In the genomic region with DNA sequence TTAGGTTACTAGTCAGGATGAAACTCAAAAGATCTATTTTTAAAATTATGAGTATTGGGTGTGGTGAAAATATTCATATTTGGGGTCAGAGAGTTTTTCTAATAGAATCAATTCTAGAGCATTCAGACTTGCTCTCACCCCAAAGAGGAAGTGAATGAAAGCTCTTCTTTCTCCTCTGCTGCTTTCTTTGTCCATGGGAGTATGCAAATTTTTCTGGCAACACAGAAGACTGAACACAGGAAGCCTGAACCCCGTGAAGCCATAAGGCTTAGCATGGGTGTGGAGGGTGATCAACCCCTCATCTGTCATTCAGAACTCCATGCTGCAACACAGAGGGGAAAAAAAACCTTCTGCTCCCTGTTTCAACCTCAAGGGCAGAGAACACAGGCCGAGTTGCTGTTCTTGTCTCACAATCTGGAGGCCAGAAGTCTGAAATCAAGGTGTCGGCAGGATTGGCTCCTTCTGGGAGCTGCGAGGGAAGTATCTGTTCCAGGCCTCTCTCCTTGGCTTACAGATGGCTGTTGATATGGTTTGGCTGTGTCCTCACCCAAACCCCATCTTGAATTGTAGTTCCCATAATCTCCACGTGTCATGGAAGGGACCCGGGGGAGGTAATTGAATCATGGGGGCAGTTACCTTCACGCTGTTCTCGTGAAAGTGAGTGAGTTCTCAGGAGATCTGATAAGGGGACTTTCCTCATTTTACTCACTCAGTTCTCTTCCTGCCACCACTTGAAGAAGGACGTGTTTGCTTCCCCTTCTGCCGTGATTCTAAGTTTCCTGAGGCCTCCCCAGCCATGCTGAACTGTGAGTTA, we compare ENCODE assay signal across 8 cellular contexts. TPM values are rescaled to one million over a fixed set of nuclear protein-coding genes. Genes with fewer than 3 reads are reported as not detected.
DNase-seq lines count a peak whose midpoint lies in the region; ATAC-seq, FAIRE-seq and TF ChIP-seq lines count a peak whose summit lies in the region.

No MANE protein-coding gene starts in this region.

- POLR2A ChIA-PET in IMR-90 (lab: Charles Lee; ENCODE audit: unreplicated experiment), result no interaction called here
- POLR2A ChIA-PET in H1 (lab: Charles Lee; ENCODE audit: partially characterized antibody), result no interaction called here
- POLR2A ChIA-PET in HEK293T (lab: Yijun Ruan, JAX), result no interaction called here

- H2BK5ac ChIP-seq in IMR-90 (ENCODE audit: low read depth, low read length, poor library complexity, severe bottlenecking), result no peak overlapping the region
- 0 out of 2 replicates have a peak overlapping the region, but pooled peaks have one; percentile 73 for H2BK5ac ChIP-seq in H1 (ENCODE audit: low read depth, low read length)

- TF ChIP-seq EP300 in H1 (IDR thresholded peaks at IDR 0.05; ENCODE audit: borderline replicate concordance in 1 of 2, low read depth in 2 of 2, low read length in 2 of 2), result no peak

- H3K79me2 ChIP-seq in DND-41 (ENCODE audit: insufficient read depth, low read length) (0 out of 2 replicates have a peak, but pooled peaks cover 6% of the 10 kb centered on the region), H1 (ENCODE audit: control insufficient read depth in 1 of 2, insufficient read depth in 2 of 2, low read length in 2 of 2) (no peaks in the 10 kb centered on the region)

- H3K4me1 ChIP-seq in DND-41 (ENCODE audit: insufficient read depth, low read length) (peaks cover 52% of the 10 kb centered on the region), IMR-90 (ENCODE audit: control insufficient read depth, insufficient read depth, low read length) (peaks cover 4% of the 10 kb centered on the region; the same call in 1 of the 2 replicates), H1 (replicated peaks in 1 of 4; ENCODE audit: control insufficient read depth in 3 of 4, insufficient read depth in 4 of 4, low read length in 3 of 4) (no peaks in the 10 kb centered on the region)

- H3K23ac ChIP-seq in IMR-90 (ENCODE audit: low read depth, low read length) (no peak overlapping the region), H1 (ENCODE audit: insufficient read length) (no peak overlapping the region)

- TF ChIP-seq CTCF in DND-41 (IDR thresholded peaks at IDR 0.05; ENCODE audit: borderline replicate concordance, extremely low read depth, low read length, poor library complexity, severe bottlenecking) (peak; percentile 6), IMR-90 (conservative IDR thresholded peaks at IDR 0.05; ENCODE audit: low read depth, low read length) (no peak), H1 (IDR thresholded peaks at IDR 0.05; ENCODE audit: control extremely low read depth in 1 of 3, insufficient read depth in 1 of 3, low read depth in 1 of 3, low read length in 3 of 3) (no peak)

- H2BK20ac ChIP-seq in IMR-90 (ENCODE audit: low read depth, low read length) (peak overlapping the region; percentile 70), H1 (ENCODE audit: low read length) (no peak overlapping the region)

- peak overlapping the region; percentile 61 for H3K9ac ChIP-seq in DND-41 (ENCODE audit: low read depth, low read length)
- H3K9ac ChIP-seq in IMR-90 (ENCODE audit: low read depth, low read length), result no peak overlapping the region
- no peak overlapping the region for H3K9ac ChIP-seq in H1 (replicated peaks in 1 of 4; ENCODE audit: extremely low read depth in 1 of 4, low read depth in 3 of 4, low read length in 3 of 4)

- no peak overlapping the region for H2BK12ac ChIP-seq in H1 (ENCODE audit: low read depth, low read length)

- no peak overlapping the region; the same call in 2 of the 3 replicates for H2BK15ac ChIP-seq in IMR-90 (ENCODE audit: low read depth, low read length)
- no peak overlapping the region for H2BK15ac ChIP-seq in H1 (ENCODE audit: low read length)

- H3K23me2 ChIP-seq in H1 (ENCODE audit: low read depth, low read length), result no peaks in the 10 kb centered on the region

- H2AK5ac ChIP-seq in IMR-90 (ENCODE audit: low read depth, low read length) (no peak overlapping the region), H1 (ENCODE audit: low read depth, low read length) (no peak overlapping the region)

- H3K18ac ChIP-seq in IMR-90 (ENCODE audit: low read depth, low read length), result no peak overlapping the region
- no peak overlapping the region for H3K18ac ChIP-seq in H1 (ENCODE audit: extremely low read depth, low read length)

- H4K8ac ChIP-seq in IMR-90 (ENCODE audit: low read depth in 2 of 2, low read length in 2 of 2), result 0 out of 4 replicates have a peak overlapping the region, but pooled peaks of 1 of the 2 experiments have one; percentile 57
- H4K8ac ChIP-seq in H1 (ENCODE audit: extremely low read depth, insufficient read depth, low read length), result no peak overlapping the region

- in situ Hi-C loops in IMR-90 (cut with MboI; ENCODE audit: low sequenced_read_pairs), result no loop called here

- H3K4ac ChIP-seq in IMR-90 (ENCODE audit: low read depth, low read length), result peak overlapping the region; percentile 19
- no peak overlapping the region for H3K4ac ChIP-seq in H1 (replicated peaks; ENCODE audit: insufficient read length, low read depth, low read length)

- H2AK9ac ChIP-seq in IMR-90 (replicated peaks; ENCODE audit: low read depth, low read length, poor library complexity), result no peak overlapping the region

- ATAC-seq in DND-41 (ENCODE audit: insufficient read depth, low read depth) (peak; percentile 32), GM21367 (IDR thresholded peaks at IDR 0.05; ENCODE audit: unreplicated experiment) (peak; percentile 76), IMR-90 (ENCODE audit: low read depth) (no peak)

- peak overlapping the region in 1 of 2 experiments; percentile 61; a peak in 2 of 4 replicates for H3K4me3 ChIP-seq in DND-41 (ENCODE audit: low read depth in 1 of 2, low read length in 2 of 2)
- H3K4me3 ChIP-seq in IMR-90 (ENCODE audit: insufficient read depth, low read depth, low read length), result no peak overlapping the region
- H3K4me3 ChIP-seq in H1 (ENCODE audit: extremely low read depth in 1 of 4, insufficient read depth in 2 of 4, low read depth in 3 of 4, low read length in 4 of 4), result no peak overlapping the region

- dilution Hi-C loops in IMR-90 (cut with HindIII; ENCODE audit: low sequenced_read_pairs, unreplicated experiment), result no loop called here

- H3K27ac ChIP-seq in DND-41 (ENCODE audit: low read length) (peak overlapping the region; percentile 98), IMR-90 (ENCODE audit: insufficient read depth, low read length) (no peak overlapping the region), H1 (ENCODE audit: low read depth, low read length) (no peak overlapping the region)

- H3K36me3 ChIP-seq in DND-41 (ENCODE audit: insufficient read depth, low read length), result no peaks in the 10 kb centered on the region
- H3K36me3 ChIP-seq in IMR-90 (ENCODE audit: control insufficient read depth, insufficient read depth, low read length), result no peaks in the 10 kb centered on the region
- no peaks in the 10 kb centered on the region for H3K36me3 ChIP-seq in H1 (ENCODE audit: control insufficient read depth in 2 of 4, insufficient read depth in 4 of 4, low read length in 3 of 4)

- peaks cover 9% of the 10 kb centered on the region for H3K9me1 ChIP-seq in IMR-90 (ENCODE audit: insufficient read depth, low read length)

- H3K56ac ChIP-seq in IMR-90 (ENCODE audit: extremely low read depth, insufficient read depth, low read length) (no peak overlapping the region), H1 (replicated peaks; ENCODE audit: insufficient read length, low read depth, low read length) (no peak overlapping the region)

- DNase-seq in DND-41 (peak; percentile 59), IMR-90 (no peak), H1 (ENCODE audit: low read depth in 1 of 2, low spot score in 2 of 2) (no peak), HEK293T (ENCODE audit: extremely low spot score) (no peak), cortex of kidney (lab: John Stamatoyannopoulos, UW) (no peak)
- peak in 3 of 4 experiments; percentile 19 to 59 (median 35) for DNase-seq in activated CD4-positive, CD25-positive, alpha-beta regulatory T cell (lab: John Stamatoyannopoulos, UW)
- peak; percentile 46 to 75 for DNase-seq in stimulated activated CD4-positive, alpha-beta T cell treated with anti-CD3 and anti-CD28 coated beads, Interleukin-1b, Interleukin-23, amount 100 ng/mL, for 4 hours (ENCODE audit: low read depth in 2 of 2)

- intact Hi-C loops in IMR-90 (cut with micrococcal nuclease), result loop anchor here (5.0 kb wide), 1 partner anchor 532 kb away; no protein-coding TSS in a partner anchor

- H3K4me2 ChIP-seq in DND-41 (ENCODE audit: insufficient read depth, low read length), result peak overlapping the region; percentile 84
- no peak overlapping the region for H3K4me2 ChIP-seq in IMR-90 (ENCODE audit: low read depth, low read length)
- H3K4me2 ChIP-seq in H1 (ENCODE audit: insufficient read depth in 1 of 2, low read depth in 2 of 2, low read length in 2 of 2), result no peak overlapping the region

- no peaks in the 10 kb centered on the region for H3K27me3 ChIP-seq in DND-41 (ENCODE audit: insufficient read depth, low read length, poor library complexity)
- no peaks in the 10 kb centered on the region for H3K27me3 ChIP-seq in IMR-90 (ENCODE audit: control insufficient read depth, insufficient read depth, low read length)
- H3K27me3 ChIP-seq in H1 (replicated peaks in 1 of 4; ENCODE audit: control insufficient read depth in 3 of 4, extremely low read depth in 1 of 4, insufficient read depth in 3 of 4, low read length in 3 of 4), result no peaks in the 10 kb centered on the region

- H3K14ac ChIP-seq in IMR-90 (replicated peaks; ENCODE audit: low read depth, low read length) (peak overlapping the region; percentile 12), H1 (ENCODE audit: insufficient read length) (no peak overlapping the region)

- peak overlapping the region; percentile 24; the same call in 1 of the 2 replicates for H4K5ac ChIP-seq in IMR-90 (ENCODE audit: low read depth, low read length)
- H4K5ac ChIP-seq in H1 (ENCODE audit: insufficient read length, low read depth, low read length), result no peak overlapping the region

- no TSS peak for BruUV-seq in IMR-90 (replicated peaks; lab: Mats Ljungman, UMichigan)

- H4K20me1 ChIP-seq in DND-41 (ENCODE audit: insufficient read depth, low read length) (no peaks in the 10 kb centered on the region), IMR-90 (ENCODE audit: insufficient read depth, low read length) (no peaks in the 10 kb centered on the region), H1 (replicated peaks in 1 of 2; ENCODE audit: control insufficient read depth in 1 of 2, insufficient read depth in 2 of 2, low read length in 2 of 2) (no peaks in the 10 kb centered on the region)

- H2BK120ac ChIP-seq in IMR-90 (ENCODE audit: low read depth, low read length) (peak overlapping the region; percentile 59; the same call in 1 of the 2 replicates), H1 (replicated peaks; ENCODE audit: low read depth, low read length) (no peak overlapping the region)

- H2AFZ ChIP-seq in DND-41 (ENCODE audit: low read depth, low read length), result peak overlapping the region; percentile 67
- H2AFZ ChIP-seq in IMR-90 (replicated peaks; ENCODE audit: low read length, poor library complexity), result peak overlapping the region; percentile 50
- H2AFZ ChIP-seq in H1 (ENCODE audit: low read length), result peak overlapping the region; percentile 55; the same call in 1 of the 2 replicates

- FAIRE-seq in H1 (lab: Jason Lieb, UNC), result no peak

- TF ChIP-seq POLR2A in IMR-90 (IDR thresholded peaks at IDR 0.05; ENCODE audit: low read depth, low read length) (no peak), H1 (IDR thresholded peaks at IDR 0.05; ENCODE audit: control extremely low read depth in 1 of 2, low read depth in 2 of 2, low read length in 2 of 2) (no peak)

- H3K79me1 ChIP-seq in IMR-90 (ENCODE audit: low read depth in 1 of 2, low read length in 2 of 2) (no peaks in the 10 kb centered on the region), H1 (ENCODE audit: low read depth, low read length) (no peaks in the 10 kb centered on the region)

- TF ChIP-seq RAD21 in IMR-90 (IDR thresholded peaks at IDR 0.05; ENCODE audit: low read length) (no peak), H1 (IDR thresholded peaks at IDR 0.05 in 1 of 2, conservative IDR thresholded peaks at IDR 0.05 in 1 of 2; ENCODE audit: low read depth in 2 of 2, low read length in 2 of 2) (no peak)

- H4K91ac ChIP-seq in IMR-90 (ENCODE audit: insufficient read depth, low read depth, low read length) (no peak overlapping the region), H1 (replicated peaks; ENCODE audit: insufficient read length, low read length) (no peak overlapping the region)

- CTCF ChIA-PET in IMR-90 (lab: Yijun Ruan, JAX), result no interaction called here
- CTCF ChIA-PET in H1 (lab: Charles Lee; ENCODE audit: partially characterized antibody), result interaction anchor here (0.7 kb wide), 1 partner anchor 16 kb away, joined by 3 read pairs; no protein-coding TSS in a partner anchor
- CTCF ChIA-PET in HEK293T (lab: Yijun Ruan, JAX), result interaction anchor here (2.0 kb wide), 1 partner anchor 28 kb away, joined by 4 read pairs; no protein-coding TSS in a partner anchor

- no peaks in the 10 kb centered on the region for H3K9me3 ChIP-seq in DND-41 (ENCODE audit: insufficient read depth, low read length, severe bottlenecking)
- H3K9me3 ChIP-seq in IMR-90 (ENCODE audit: control insufficient read depth, insufficient read depth, low read length), result no peaks in the 10 kb centered on the region
- no peaks in the 10 kb centered on the region for H3K9me3 ChIP-seq in H1 (ENCODE audit: insufficient read depth in 2 of 2, low read depth in 1 of 2, low read length in 1 of 2)

- WGBS in IMR-90 (ENCODE audit: extremely low coverage in 2 of 2, insufficient read length in 1 of 2), 2 experiments, result no CpG with 5 or more reads among the region's 10 CpGs
- 87% methylated on average over 10 of the region's 10 CpGs; no CpG with 5 or more reads in 1 of the 2 experiments for WGBS in H1 (ENCODE audit: extremely low coverage in 1 of 2, insufficient coverage in 1 of 2, insufficient read length in 1 of 2, insufficient replicate concordance in 2 of 2, low coverage in 1 of 2, low lambda C conversion rate in 2 of 2, missing lambda C conversion rate in 1 of 2), 2 experiments

RNA-seq across cellular contexts. Expression of gene CD47, which starts 33.7 kb away (rescaled TPM):
- total RNA-seq in IMR-90 (2012; rRNA removed), result 52.0 and 110 TPM in 2 replicates
- 32.2 and 45.9 TPM in 2 replicates for polyA plus RNA-seq in IMR-90 (2012; rRNA removed)
- 21.8 and 23.3 TPM in 2 replicates for polyA plus RNA-seq in IMR-90 (2012; cell fraction: cytosol; rRNA removed)
- 14.8 and 56.7 TPM in 2 replicates for polyA plus RNA-seq in IMR-90 (2012; cell fraction: nucleus; rRNA removed; ENCODE audit: low replicate concordance)
- total RNA-seq in H1 (2021; fragmentation: NEBNext Ultra II Directional; extraction: Animal tissue kit (Norgen Biotek cat#: 25700)), result 19.3 and 21.3 TPM in 2 replicates
- polyA plus RNA-seq in H1 (2011; rRNA removed), result 9.0 and 14.4 TPM in 2 replicates
- polyA plus RNA-seq in H1 (2011; cell fraction: cytosol; rRNA removed), result 16.2 TPM
- polyA plus RNA-seq in H1 (2011; cell fraction: nucleus; rRNA removed), result 5.3 TPM
- polyA plus RNA-seq in H1 (2012, experiment 1 of 2), result 7.7 to 16.6 TPM (median 13.5 TPM) in 4 replicates
- polyA plus RNA-seq in H1 (2012, experiment 2 of 2), result 7.2 TPM
- polyA plus RNA-seq in H1 (2013, experiment 1 of 2), result 17.6 TPM
- 18.2 TPM for polyA plus RNA-seq in H1 (2013, experiment 2 of 2)
- polyA minus RNA-seq in H1 (2011; rRNA and poly(A)+ RNA removed), result 12.7 TPM in 2 replicates
- 5.8 TPM for polyA minus RNA-seq in H1 (2011; cell fraction: cytosol; rRNA and poly(A)+ RNA removed)
- 15.0 TPM for polyA minus RNA-seq in H1 (2011; cell fraction: nucleus; rRNA and poly(A)+ RNA removed)

Comparison
In these comparisons a context has a peak if more than half of its experiments do, and no peak if none do; other contexts are left out.
1. DNase-seq: peak in DND-41 (single experiment), activated CD4-positive, CD25-positive, alpha-beta regulatory T cell (3 of 4) and stimulated activated CD4-positive, alpha-beta T cell treated with anti-CD3 and anti-CD28 coated beads, Interleukin-1b, Interleukin-23, amount 100 ng/mL, for 4 hours (2 of 2); none in IMR-90 (single experiment), H1 (0 of 2), HEK293T (single experiment) and cortex of kidney (single experiment).
2. Peak in every context shown above with its lines, with median percentiles within 50 percentile points of each other: H2AFZ ChIP-seq.